ENCODE assay signal across 9 cellular contexts in genomic region chr17:64920419-64921172, GRCh38. TPM values are rescaled to one million over a fixed set of nuclear protein-coding genes. Genes with fewer than 3 reads are reported as not detected.
DNase-seq lines count a peak whose midpoint lies in the region; FAIRE-seq and TF ChIP-seq lines count a peak whose summit lies in the region.
"Had no signal": no experiment of that assay in that cellular context is flagged by ENCODE, and none has a peak within 500 bp of the region (broad histone marks: within the 10 kb centered on the region; RNA-seq: fewer than 3 reads in every experiment).

No MANE protein-coding gene starts in this region.

- no peak for TF ChIP-seq EP300 in H1 (IDR thresholded peaks at IDR 0.05; ENCODE audit: borderline replicate concordance in 1 of 2, low read depth in 2 of 2, low read length in 2 of 2)

- H3K4me1 Mint-ChIP-seq in T-helper 1 cell treated with Interleukin-12 subunit alpha and Interleukin-12 subunit beta and Interleukin-4 antibody, amounts not matched to agents 30 μg/mL and 1 μg/mL, for 36 hours (ENCODE audit: low read depth), result peaks cover 12% of the 10 kb centered on the region

- H3K23me2 ChIP-seq in H1 (ENCODE audit: low read depth, low read length), result no peaks in the 10 kb centered on the region

- 0 out of 2 replicates have a peak, but pooled peaks cover 6% of the 10 kb centered on the region for H3F3A ChIP-seq in PC-9 (ENCODE audit: insufficient read depth, low read depth)

- no peak overlapping the region for H2BK20ac ChIP-seq in H1 (ENCODE audit: low read length)

- TF ChIP-seq CTCF in PC-9 (conservative IDR thresholded peaks at IDR 0.05), result no peak
- TF ChIP-seq CTCF in H1 (IDR thresholded peaks at IDR 0.05; ENCODE audit: control extremely low read depth in 1 of 3, insufficient read depth in 1 of 3, low read depth in 1 of 3, low read length in 3 of 3), result no peak

- CTCF ChIA-PET in PC-9 (lab: Charles Lee), result no interaction called here
- CTCF ChIA-PET in H1 (lab: Charles Lee; ENCODE audit: partially characterized antibody), result interaction anchor here (0.8 to 1.4 kb wide), 2 partner anchors 143 to 239 kb away, joined by 3 to 4 read pairs; no protein-coding TSS in a partner anchor

- H4K20me1 ChIP-seq in PC-9 (ENCODE audit: insufficient read depth), result no peaks in the 10 kb centered on the region
- H4K20me1 ChIP-seq in H1 (replicated peaks in 1 of 2; ENCODE audit: control insufficient read depth in 1 of 2, insufficient read depth in 2 of 2, low read length in 2 of 2), result no peaks in the 10 kb centered on the region

- H3K9me3 ChIP-seq in PC-9 (ENCODE audit: insufficient read depth, low read depth), result no peaks in the 10 kb centered on the region
- H3K9me3 ChIP-seq in H1 (ENCODE audit: insufficient read depth in 2 of 2, low read depth in 1 of 2, low read length in 1 of 2), result no peaks in the 10 kb centered on the region
- H3K9me3 ChIP-seq: Peyer's patch had no signal

- peak overlapping the region; percentile 89 for H3K27ac Mint-ChIP-seq in T-helper 1 cell treated with Interleukin-12 subunit alpha and Interleukin-12 subunit beta and Interleukin-4 antibody, amounts not matched to agents 30 μg/mL and 1 μg/mL, for 36 hours

- H3K79me1 ChIP-seq in H1 (ENCODE audit: low read depth, low read length), result no peaks in the 10 kb centered on the region

- H3K4me1 ChIP-seq in PC-9 (replicated peaks; ENCODE audit: insufficient read depth), result peaks cover 8% of the 10 kb centered on the region
- H3K4me1 ChIP-seq in H1 (replicated peaks in 1 of 4; ENCODE audit: control insufficient read depth in 3 of 4, insufficient read depth in 4 of 4, low read length in 3 of 4), result peaks cover 0 to 6% (median under 1%) of the 10 kb centered on the region in 4 experiments; a peak in 3 of 7 replicates
- no peaks in the 10 kb centered on the region for H3K4me1 ChIP-seq in rectal smooth muscle tissue (ENCODE audit: control insufficient read depth, insufficient read depth, low read length)

- H3K27ac ChIP-seq in PC-9, result no peak overlapping the region
- no peak overlapping the region for H3K27ac ChIP-seq in H1 (ENCODE audit: low read depth, low read length)
- H3K27ac ChIP-seq in rectal smooth muscle tissue (ENCODE audit: low read depth, low read length), result no peak overlapping the region

- H4K5ac ChIP-seq in H1 (ENCODE audit: insufficient read length, low read depth, low read length), result no peak overlapping the region

- no peak overlapping the region for H3K56ac ChIP-seq in H1 (replicated peaks; ENCODE audit: insufficient read length, low read depth, low read length)

- no peaks in the 10 kb centered on the region for H3K36me3 Mint-ChIP-seq in T-helper 1 cell treated with Interleukin-12 subunit alpha and Interleukin-12 subunit beta and Interleukin-4 antibody, amounts not matched to agents 30 μg/mL and 1 μg/mL, for 36 hours (ENCODE audit: low read depth)

- H3K36me3 ChIP-seq in PC-9 (ENCODE audit: low read depth) (no peaks in the 10 kb centered on the region), H1 (ENCODE audit: control insufficient read depth in 2 of 4, insufficient read depth in 4 of 4, low read length in 3 of 4) (no peaks in the 10 kb centered on the region), rectal smooth muscle tissue (ENCODE audit: control insufficient read depth, insufficient read depth, low read length) (no peaks in the 10 kb centered on the region)
- H3K36me3 ChIP-seq: Peyer's patch had no signal

- H3K9me2 ChIP-seq in PC-9 (ENCODE audit: insufficient read depth), result no peaks in the 10 kb centered on the region

- H3K27me3 Mint-ChIP-seq in T-helper 1 cell treated with Interleukin-12 subunit alpha and Interleukin-12 subunit beta and Interleukin-4 antibody, amounts not matched to agents 30 μg/mL and 1 μg/mL, for 36 hours (ENCODE audit: low read depth), result peaks cover 3% of the 10 kb centered on the region

- TF ChIP-seq POLR2A in H1 (IDR thresholded peaks at IDR 0.05; ENCODE audit: control extremely low read depth in 1 of 2, low read depth in 2 of 2, low read length in 2 of 2), result no peak

- BruUV-seq in PC-9 (replicated peaks; lab: Mats Ljungman, UMichigan), result no TSS peak

- DNase-seq in T-helper 1 cell, result no peak
- no peak for DNase-seq in PC-9
- no peak for DNase-seq in H1 (ENCODE audit: low read depth in 1 of 2, low spot score in 2 of 2)
- no peak for DNase-seq in SKM-1 treated with dmso at 0.1 percent for 144 hours (lab: John Stamatoyannopoulos, UW; ENCODE audit: unreplicated experiment)
- DNase-seq in NCI-H1048 (lab: John Stamatoyannopoulos, UW), result no peak
- DNase-seq in NCI-H2227 treated with DMSO at 0.1 percent for 48 hours (lab: John Stamatoyannopoulos, UW), result no peak

- 89% methylated on average over 12 of the region's 12 CpGs; no CpG with 5 or more reads in 1 of the 2 experiments for WGBS in H1 (ENCODE audit: extremely low coverage in 1 of 2, insufficient coverage in 1 of 2, insufficient read length in 1 of 2, insufficient replicate concordance in 2 of 2, low coverage in 1 of 2, low lambda C conversion rate in 2 of 2, missing lambda C conversion rate in 1 of 2), 2 experiments

- H2BK15ac ChIP-seq in H1 (ENCODE audit: low read length), result 0 out of 2 replicates have a peak overlapping the region, but pooled peaks have one; percentile 21

- H3K18ac ChIP-seq in H1 (ENCODE audit: extremely low read depth, low read length), result no peak overlapping the region

- H3K9me3 Mint-ChIP-seq in T-helper 1 cell treated with Interleukin-12 subunit alpha and Interleukin-12 subunit beta and Interleukin-4 antibody, amounts not matched to agents 30 μg/mL and 1 μg/mL, for 36 hours, result no peaks in the 10 kb centered on the region

- no peak overlapping the region for H2BK120ac ChIP-seq in H1 (replicated peaks; ENCODE audit: low read depth, low read length)

- no peak overlapping the region for H2AK5ac ChIP-seq in H1 (ENCODE audit: low read depth, low read length)

- H3K23ac ChIP-seq in H1 (ENCODE audit: insufficient read length), result no peak overlapping the region

- no peak overlapping the region for H4K8ac ChIP-seq in H1 (ENCODE audit: extremely low read depth, insufficient read depth, low read length)

- H4K91ac ChIP-seq in H1 (replicated peaks; ENCODE audit: insufficient read length, low read length), result no peak overlapping the region

- intact Hi-C loops in PC-9 (cut with micrococcal nuclease; ENCODE audit: unreplicated experiment), result loop anchor here (2.0 to 10.0 kb wide), 3 partner anchors 40 to 184 kb away; no protein-coding TSS in a partner anchor

- H3K14ac ChIP-seq in H1 (ENCODE audit: insufficient read length), result no peak overlapping the region

- no peak for FAIRE-seq in H1 (lab: Jason Lieb, UNC)

- H3K27me3 ChIP-seq in PC-9 (ENCODE audit: insufficient read depth, low read depth) (no peaks in the 10 kb centered on the region), H1 (replicated peaks in 1 of 4; ENCODE audit: control insufficient read depth in 3 of 4, extremely low read depth in 1 of 4, insufficient read depth in 3 of 4, low read length in 3 of 4) (peaks cover 0 to 7% (median 4%) of the 10 kb centered on the region in 4 experiments; a peak in 3 of 7 replicates), rectal smooth muscle tissue (ENCODE audit: control insufficient read depth, insufficient read depth, low read length) (no peaks in the 10 kb centered on the region)
- H3K27me3 ChIP-seq: Peyer's patch had no signal

- TF ChIP-seq RAD21 in H1 (IDR thresholded peaks at IDR 0.05 in 1 of 2, conservative IDR thresholded peaks at IDR 0.05 in 1 of 2; ENCODE audit: low read depth in 2 of 2, low read length in 2 of 2), result no peak

- H3K4me3 ChIP-seq in PC-9, result no peak overlapping the region
- no peak overlapping the region for H3K4me3 ChIP-seq in H1 (ENCODE audit: extremely low read depth in 1 of 4, insufficient read depth in 2 of 4, low read depth in 3 of 4, low read length in 4 of 4)
- peak overlapping the region; percentile 79 for H3K4me3 ChIP-seq in rectal smooth muscle tissue (ENCODE audit: low read length)

- H2AFZ ChIP-seq in PC-9 (no peak overlapping the region), H1 (ENCODE audit: low read length) (0 out of 2 replicates have a peak overlapping the region, but pooled peaks have one; percentile 1)

- H3K79me2 ChIP-seq in PC-9 (ENCODE audit: low read depth) (peaks cover 5% of the 10 kb centered on the region; the same call in 1 of the 2 replicates), H1 (ENCODE audit: control insufficient read depth in 1 of 2, insufficient read depth in 2 of 2, low read length in 2 of 2) (no peaks in the 10 kb centered on the region)

- POLR2A ChIA-PET in PC-9 (lab: Charles Lee; ENCODE audit: unreplicated experiment), result interaction anchor here (0.7 to 0.9 kb wide), 2 partner anchors 536 to 969 kb away, joined by 5 to 10 read pairs; no protein-coding TSS in a partner anchor
- POLR2A ChIA-PET in H1 (lab: Charles Lee; ENCODE audit: partially characterized antibody), result no interaction called here

- H3K4me3 Mint-ChIP-seq in T-helper 1 cell treated with Interleukin-12 subunit alpha and Interleukin-12 subunit beta and Interleukin-4 antibody, amounts not matched to agents 30 μg/mL and 1 μg/mL, for 36 hours, result peak overlapping the region; percentile 85

- no peak overlapping the region for H2BK5ac ChIP-seq in H1 (ENCODE audit: low read depth, low read length)

- no peak overlapping the region for H2BK12ac ChIP-seq in H1 (ENCODE audit: low read depth, low read length)

- H3K4me2 ChIP-seq in PC-9, result peak overlapping the region; percentile 74
- H3K4me2 ChIP-seq in H1 (ENCODE audit: insufficient read depth in 1 of 2, low read depth in 2 of 2, low read length in 2 of 2), result 0 out of 4 replicates have a peak overlapping the region, but pooled peaks of 1 of the 2 experiments have one; percentile 7

- H3K9ac ChIP-seq in H1 (replicated peaks in 1 of 4; ENCODE audit: extremely low read depth in 1 of 4, low read depth in 3 of 4, low read length in 3 of 4) (no peak overlapping the region), rectal smooth muscle tissue (ENCODE audit: low read length) (no peak overlapping the region)

- no peak overlapping the region for H3K4ac ChIP-seq in H1 (replicated peaks; ENCODE audit: insufficient read length, low read depth, low read length)

TF ChIP-seq in H1, 55 proteins besides CTCF, POLR2A, EP300 and RAD21 (continues in another document):
- TF ChIP-seq SRF (IDR thresholded peaks at IDR 0.05; ENCODE audit: low read depth, low read length), result no peak
- TF ChIP-seq ZNF274 (IDR thresholded peaks at IDR 0.05; ENCODE audit: borderline replicate concordance, extremely low read depth, low read length), result no peak
- no peak for TF ChIP-seq ASH2L (IDR thresholded peaks at IDR 0.05; ENCODE audit: low read length)

RNA-seq across cellular contexts. Expression of gene LRRC37A3, which starts 1.3 kb away (rescaled TPM):
- 9.8 and 13.7 TPM in 2 replicates for total RNA-seq in PC-9 (2021)
- 9.4 and 10.2 TPM in 2 replicates for total RNA-seq in H1 (2021; fragmentation: NEBNext Ultra II Directional; extraction: Animal tissue kit (Norgen Biotek cat#: 25700))
- 2.7 and 3.3 TPM in 2 replicates for polyA plus RNA-seq in H1 (2011; rRNA removed)
- polyA plus RNA-seq in H1 (2011; cell fraction: cytosol; rRNA removed), result 1.1 TPM
- polyA plus RNA-seq in H1 (2011; cell fraction: nucleus; rRNA removed), result 4.9 TPM
- 1.5 to 4.0 TPM (median 2.0 TPM) in 4 replicates for polyA plus RNA-seq in H1 (2012, experiment 1 of 2)
- not detected for polyA plus RNA-seq in H1 (2012, experiment 2 of 2)
- polyA plus RNA-seq in H1 (2013, experiment 1 of 2), result 1.8 TPM
- polyA plus RNA-seq in H1 (2013, experiment 2 of 2), result 0.90 TPM
- polyA minus RNA-seq in H1 (2011; rRNA and poly(A)+ RNA removed), result 6.2 and 9.5 TPM in 2 replicates
- polyA minus RNA-seq in H1 (2011; cell fraction: cytosol; rRNA and poly(A)+ RNA removed), result 6.2 TPM
- polyA minus RNA-seq in H1 (2011; cell fraction: nucleus; rRNA and poly(A)+ RNA removed), result 22.2 TPM
